1 cellular context compared by ENCODE assay signal in genomic region chr4:39425297-39425696, GRCh38.
TF ChIP-seq lines count a peak whose summit lies in the region.
"Not testable (repeated sequence)": the region's sequence is repeated elsewhere in the genome, so short reads cannot be mapped to it uniquely, and the experiment has no call there.

No MANE protein-coding gene starts in this region.

TF ChIP-seq in HepG2, 621 proteins besides CTCF, POLR2A, EP300 and RAD21:
- TF ChIP-seq ZFX (CRISPR knock-in tag; IDR thresholded peaks at IDR 0.05; ENCODE audit: low read depth) (peak; percentile 28; the same call in 1 of the 2 replicates), PAXIP1 (CRISPR knock-in tag; conservative IDR thresholded peaks at IDR 0.05) (peak; percentile 28), GATAD2A (CRISPR knock-in tag; IDR thresholded peaks at IDR 0.05) (peak; percentile 81), HNF4A (CRISPR knock-in tag; IDR thresholded peaks at IDR 0.05) (peak; percentile 78), ZNF18 (CRISPR knock-in tag; IDR thresholded peaks at IDR 0.05; ENCODE audit: insufficient replicate concordance) (peak; percentile 99), ZNF362 (CRISPR knock-in tag; IDR thresholded peaks at IDR 0.05; ENCODE audit: borderline replicate concordance) (peak; percentile 60; the same call in 1 of the 2 replicates), SOX5 (CRISPR knock-in tag; IDR thresholded peaks at IDR 0.05; ENCODE audit: borderline replicate concordance) (peak; percentile 20; the same call in 1 of the 2 replicates), SOX13 (CRISPR knock-in tag; conservative IDR thresholded peaks at IDR 0.05 in 1 of 2, IDR thresholded peaks at IDR 0.05 in 1 of 2) (peak in 1 of 2 experiments; percentile 40; a peak in 1 of 4 replicates), NCOA2 (CRISPR knock-in tag; IDR thresholded peaks at IDR 0.05) (peak; percentile 47; the same call in 1 of the 2 replicates), PHF21A (CRISPR knock-in tag; IDR thresholded peaks at IDR 0.05) (peak; percentile 34; the same call in 1 of the 2 replicates), ARID5B (CRISPR knock-in tag; IDR thresholded peaks at IDR 0.05) (peak; percentile 62), PITX1 (CRISPR knock-in tag; IDR thresholded peaks at IDR 0.05) (peak; percentile 50; the same call in 1 of the 2 replicates), CREM (IDR thresholded peaks at IDR 0.05) (peak; percentile 37; the same call in 1 of the 2 replicates), ONECUT2 (CRISPR knock-in tag; IDR thresholded peaks at IDR 0.05) (peak; percentile 58), SOX6 (CRISPR knock-in tag; IDR thresholded peaks at IDR 0.05) (peak; percentile 41; the same call in 1 of the 2 replicates), NR2F6 (IDR thresholded peaks at IDR 0.05) (0 out of 2 replicates have a peak, but pooled peaks have one; percentile 7), ZNF770 (CRISPR knock-in tag; IDR thresholded peaks at IDR 0.05) (peak; percentile 60; the same call in 1 of the 2 replicates), HOXA3 (CRISPR knock-in tag; IDR thresholded peaks at IDR 0.05) (peak; percentile 10; the same call in 1 of the 2 replicates), SALL1 (CRISPR knock-in tag; IDR thresholded peaks at IDR 0.05) (peak; percentile 76), SP5 (CRISPR knock-in tag; IDR thresholded peaks at IDR 0.05; ENCODE audit: borderline replicate concordance, low read depth) (peak; percentile 68; the same call in 1 of the 2 replicates), ZGPAT (CRISPR knock-in tag; IDR thresholded peaks at IDR 0.05) (peak; percentile 44; the same call in 1 of the 2 replicates)
- TF ChIP-seq SOX13 (IDR thresholded peaks at IDR 0.05); CREM (CRISPR knock-in tag; IDR thresholded peaks at IDR 0.05); SOX6 (IDR thresholded peaks at IDR 0.05); NR2F6 (CRISPR knock-in tag; IDR thresholded peaks at IDR 0.05): not testable (repeated sequence)
